In genomic region chr2:171893824-171894611, GRCh38 we compare ENCODE assay signal across 8 cellular contexts. TPM values are rescaled to one million over a fixed set of nuclear protein-coding genes. Genes with fewer than 3 reads are reported as not detected.
DNase-seq lines count a peak whose midpoint lies in the region; ATAC-seq and TF ChIP-seq lines count a peak whose summit lies in the region.

SLC25A12 (minus strand) TSS chr2:171894244; CDS start chr2:171894214, 30 bp downstream.

- H3K27ac ChIP-seq in Peyer's patch, result peak within 1 kb of the TSS; percentile 36 to 79 (median 72)
- H3K27ac ChIP-seq in esophagus muscularis mucosa (replicated peaks in 1 of 4), result peak within 1 kb of the TSS; percentile 85 to 88 (median 86)
- H3K27ac ChIP-seq in muscle layer of colon (ENCODE audit: low read depth, low read length), result peak within 1 kb of the TSS; percentile 92

- intact Hi-C loops in esophagus muscularis mucosa (cut with DNase I), result loop anchor here (1.0 kb wide), 1 partner anchor 27 kb away; no protein-coding TSS in a partner anchor

- peaks cover 31% of the 10 kb centered on the region for H3K4me1 Mint-ChIP-seq in activated T-cell treated with anti-CD3 and anti-CD28 coated beads, Interleukin-2, amount 50 U/mL, for 4 hours (ENCODE audit: low read depth)

- no peaks in the 10 kb centered on the region for H3K9me3 ChIP-seq in Peyer's patch
- no peaks in the 10 kb centered on the region for H3K9me3 ChIP-seq in esophagus muscularis mucosa
- no peaks in the 10 kb centered on the region for H3K9me3 ChIP-seq in muscle layer of colon (ENCODE audit: low read length)

- H3K4me1 ChIP-seq in Peyer's patch (peaks cover 0 to 6% (median 6%) of the 10 kb centered on the region in 4 donors), esophagus muscularis mucosa (peaks cover 5 to 68% (median 56%) of the 10 kb centered on the region in 4 donors), muscle layer of colon (ENCODE audit: insufficient read depth, low read length) (peaks cover 30% of the 10 kb centered on the region)

- TF ChIP-seq CTCF in Peyer's patch (IDR thresholded peaks at IDR 0.05) (no peak), esophagus muscularis mucosa (IDR thresholded peaks at IDR 0.05) (no peak)

- WGBS in esophagus muscularis mucosa, result under 1% methylated on average over 12 of the region's 63 CpGs

- peak within 1 kb of the TSS; percentile 98 for H3K4me3 Mint-ChIP-seq in activated T-cell treated with anti-CD3 and anti-CD28 coated beads, Interleukin-2, amount 50 U/mL, for 4 hours

- peak within 1 kb of the TSS; percentile 78 for H3K9ac ChIP-seq in muscle layer of colon (ENCODE audit: low read length)

- no peaks in the 10 kb centered on the region for H3K36me3 ChIP-seq in Peyer's patch
- H3K36me3 ChIP-seq in esophagus muscularis mucosa, result peaks cover 0 to 7% (median 2%) of the 10 kb centered on the region in 4 donors
- H3K36me3 ChIP-seq in muscle layer of colon (ENCODE audit: insufficient read depth, low read length), result no peaks in the 10 kb centered on the region

- peak within 1 kb of the TSS; percentile 61 to 91 (median 63) for H3K4me3 ChIP-seq in Peyer's patch
- H3K4me3 ChIP-seq in esophagus muscularis mucosa, result peak within 1 kb of the TSS; percentile 74 to 95 (median 89)
- H3K4me3 ChIP-seq in muscle layer of colon (ENCODE audit: low read depth in 1 of 2, low read length in 2 of 2), result peak within 1 kb of the TSS; percentile 78 to 89

- no peaks in the 10 kb centered on the region for H3K27me3 Mint-ChIP-seq in activated T-cell treated with anti-CD3 and anti-CD28 coated beads, Interleukin-2, amount 50 U/mL, for 4 hours (ENCODE audit: low read depth)

- H3K36me3 Mint-ChIP-seq in activated T-cell treated with anti-CD3 and anti-CD28 coated beads, Interleukin-2, amount 50 U/mL, for 4 hours (ENCODE audit: insufficient read depth), result peaks cover 17% of the 10 kb centered on the region

- H3K27me3 ChIP-seq in Peyer's patch, result no peaks in the 10 kb centered on the region
- no peaks in the 10 kb centered on the region for H3K27me3 ChIP-seq in esophagus muscularis mucosa
- no peaks in the 10 kb centered on the region for H3K27me3 ChIP-seq in muscle layer of colon (ENCODE audit: control insufficient read depth in 1 of 2, insufficient read depth in 2 of 2, low read length in 2 of 2)

- no peak for TF ChIP-seq EP300 in esophagus muscularis mucosa (IDR thresholded peaks at IDR 0.05)

- H3K9me3 Mint-ChIP-seq in activated T-cell treated with anti-CD3 and anti-CD28 coated beads, Interleukin-2, amount 50 U/mL, for 4 hours, result no peaks in the 10 kb centered on the region

- peak; percentile 89 for ATAC-seq in GM21526 (IDR thresholded peaks at IDR 0.05; ENCODE audit: low FRiP score, unreplicated experiment)
- ATAC-seq in activated T-cell treated with anti-CD3 and anti-CD28 coated beads, Interleukin-2, amount 50 U/mL, for 4 hours, result peak; percentile 97

- TF ChIP-seq POLR2A in Peyer's patch (IDR thresholded peaks at IDR 0.05), result peak; percentile 51 to 58
- TF ChIP-seq POLR2A in esophagus muscularis mucosa (IDR thresholded peaks at IDR 0.05; ENCODE audit: low read depth), result peak; percentile 50

- DNase-seq in DMS 273 treated with DMSO at 0.1 percent for 48 hours (lab: John Stamatoyannopoulos, UW), result peak; percentile 60
- DNase-seq in HuH-7.5 (ENCODE audit: low spot score), result peak; percentile 87
- peak; percentile 80 to 91 (median 89) for DNase-seq in Peyer's patch
- peak; percentile 60 for DNase-seq in activated T-cell treated with anti-CD3 and anti-CD28 coated beads, Interleukin-2, amount 50 U/mL, for 4 hours
- DNase-seq in esophagus muscularis mucosa (ENCODE audit: extremely low spot score), result peak; percentile 93
- DNase-seq in stimulated activated CD8-positive, alpha-beta memory T cell treated with anti-CD3 and anti-CD28 coated beads, Interleukin-7, amount 100 ng/mL, for 1 hour (ENCODE audit: low read depth in 2 of 2), result peak; percentile 39 to 48

RNA-seq across cellular contexts. Expression of gene SLC25A12, which starts in this region (rescaled TPM):
- total RNA-seq in Peyer's patch (10 to 100 TPM in 3 of 4 donors, 1 to 10 TPM in 1; 9.6 to 18.2 (median 14.6) TPM), esophagus muscularis mucosa (10 to 100 TPM; 52.2 to 68.9 (median 63.6) TPM)
- total RNA-seq in activated T-cell treated with anti-CD3 and anti-CD28 coated beads, Interleukin-2, amount 50 U/mL, for 4 hours, result 10 to 100 TPM; 22.5 to 27.6 (median 26.3) TPM

Comparison
In these comparisons a context has a peak if more than half of its experiments do, and no peak if none do; other contexts are left out.
1. Peak in every context shown above with its lines: DNase-seq, ATAC-seq, H3K4me3 ChIP-seq and H3K27ac ChIP-seq.